9 cellular contexts compared by ENCODE assay signal in genomic region chr22:29310065-29310862, GRCh38. TPM values are rescaled to one million over a fixed set of nuclear protein-coding genes. Genes with fewer than 3 reads are reported as not detected.
DNase-seq lines count a peak whose midpoint lies in the region; ATAC-seq and TF ChIP-seq lines count a peak whose summit lies in the region.
"Had no signal": no experiment of that assay in that cellular context is flagged by ENCODE, and none has a peak within 500 bp of the region (broad histone marks: within the 10 kb centered on the region; RNA-seq: fewer than 3 reads in every experiment).

No MANE protein-coding gene starts in this region.

- peaks cover 4 to 14% of the 10 kb centered on the region in 2 donors for H3K27me3 ChIP-seq in duodenal mucosa (ENCODE audit: control insufficient read depth in 1 of 2, insufficient read depth in 2 of 2, low read length in 2 of 2)

- peaks cover 5% of the 10 kb centered on the region for H3K36me3 Mint-ChIP-seq in nephron (ENCODE audit: low read depth)
- no peaks in the 10 kb centered on the region for H3K36me3 Mint-ChIP-seq in type B pancreatic cell

- H3K9me3 ChIP-seq in duodenal mucosa (ENCODE audit: control insufficient read depth in 1 of 2, low read length in 2 of 2) = no peaks in the 10 kb centered on the region
- H3K9me3 ChIP-seq: neutrophil had no signal

- H3K27me3 Mint-ChIP-seq in nephron (ENCODE audit: low read depth) (peaks cover 37% of the 10 kb centered on the region), type B pancreatic cell (peaks cover 25% of the 10 kb centered on the region)

- H3K27ac ChIP-seq in duodenal mucosa (ENCODE audit: low read depth, low read length) = peak overlapping the region; percentile 50
- H3K27ac ChIP-seq: neutrophil had no signal

- peaks cover 50 to 71% of the 10 kb centered on the region in 2 donors for H3K4me1 ChIP-seq in duodenal mucosa (ENCODE audit: control insufficient read depth in 1 of 2, insufficient read depth in 2 of 2, low read length in 2 of 2)

- TF ChIP-seq CTCF in nephron (IDR thresholded peaks at IDR 0.05; ENCODE audit: unreplicated experiment in 3 of 3) (no peak), type B pancreatic cell (conservative IDR thresholded peaks at IDR 0.05) (no peak)

- H3K4me3 ChIP-seq in duodenal mucosa (ENCODE audit: low read depth in 1 of 2, low read length in 2 of 2) = peak overlapping the region in 1 of 2 donors; percentile 35

- no peaks in the 10 kb centered on the region for H3K9me3 Mint-ChIP-seq in nephron
- no peaks in the 10 kb centered on the region for H3K9me3 Mint-ChIP-seq in type B pancreatic cell

- ATAC-seq in HG02938 (IDR thresholded peaks at IDR 0.05; ENCODE audit: unreplicated experiment) = no peak

- H3K9ac ChIP-seq in duodenal mucosa (ENCODE audit: low read depth in 1 of 2, low read length in 2 of 2) = peak overlapping the region in 1 of 2 donors; percentile 32

- H3K4me1 Mint-ChIP-seq in nephron (peaks cover 17% of the 10 kb centered on the region), type B pancreatic cell (ENCODE audit: unreplicated experiment) (peaks cover 8% of the 10 kb centered on the region)

- H3K36me3 ChIP-seq in duodenal mucosa (ENCODE audit: control insufficient read depth in 1 of 2, insufficient read depth in 2 of 2, low read length in 2 of 2) = no peaks in the 10 kb centered on the region
- H3K36me3 ChIP-seq: neutrophil had no signal

- H3K4me3 Mint-ChIP-seq in nephron (peak overlapping the region; percentile 53 to 60 (median 55)), type B pancreatic cell (no peak overlapping the region)

- DNase-seq in activated CD8-positive, alpha-beta memory T cell treated with anti-CD3 and anti-CD28 coated beads, Interleukin-2, amount 50 U/mL, for 4 hours = peak; percentile 10
- no peak for DNase-seq in activated CD8-positive, alpha-beta memory T cell treated with anti-CD3 and anti-CD28 coated beads for 24 hours
- DNase-seq in type B pancreatic cell (ENCODE audit: extremely low spot score, unreplicated experiment) = peak; percentile 76
- no peak for DNase-seq in stimulated activated CD4-positive, alpha-beta T cell treated with anti-CD3 and anti-CD28 coated beads, Interleukin-4, amount 100 ng/mL, for 1 hour
- DNase-seq in GOT3 (lab: John Stamatoyannopoulos, UW) = no peak

- no peak overlapping the region for H3K27ac Mint-ChIP-seq in nephron
- no peak overlapping the region for H3K27ac Mint-ChIP-seq in type B pancreatic cell

RNA-seq across cellular contexts. Expression of gene GAS2L1, which starts 3.8 kb away (rescaled TPM):
- 13.5 and 17.2 TPM in 2 replicates for total RNA-seq in type B pancreatic cell (ENCODE audit: low replicate concordance)

RNA-seq across cellular contexts. Expression of gene RASL10A, which starts 5.2 kb away (rescaled TPM):
- 0.62 and 1.5 TPM in 2 replicates for total RNA-seq in type B pancreatic cell (ENCODE audit: low replicate concordance)

RNA-seq across cellular contexts. Expression of gene EWSR1, which starts 42.2 kb away (rescaled TPM):
- total RNA-seq in type B pancreatic cell (ENCODE audit: low replicate concordance) = 244 and 347 TPM in 2 replicates

RNA-seq across cellular contexts. Expression of gene RHBDD3, which starts 42.5 kb away (rescaled TPM):
- total RNA-seq in type B pancreatic cell (ENCODE audit: low replicate concordance) = 33.9 and 59.2 TPM in 2 replicates

Comparison
In these comparisons a context has a peak if more than half of its experiments do, and no peak if none do; other contexts are left out.
1. DNase-seq: peak in activated CD8-positive, alpha-beta memory T cell treated with anti-CD3 and anti-CD28 coated beads, Interleukin-2, amount 50 U/mL, for 4 hours (single experiment) and type B pancreatic cell (single experiment); none in activated CD8-positive, alpha-beta memory T cell treated with anti-CD3 and anti-CD28 coated beads for 24 hours (single experiment), stimulated activated CD4-positive, alpha-beta T cell treated with anti-CD3 and anti-CD28 coated beads, Interleukin-4, amount 100 ng/mL, for 1 hour (single experiment) and GOT3 (single experiment).